9 cellular contexts compared by ENCODE assay signal in genomic region chr10:81101062-81101461, GRCh38.
"Had no signal": no experiment of that assay in that cellular context is flagged by ENCODE, and none has a peak within 500 bp of the region (broad histone marks: within the 10 kb centered on the region; RNA-seq: fewer than 3 reads in every experiment).

No MANE protein-coding gene starts in this region.

- H2AFZ ChIP-seq: GM23248 had no signal

- DNase-seq: GM23248, H9, HCEC 1CT, IMR-90, KG1 had no signal

- H3K27ac ChIP-seq: GM23248 had no signal

- H3K9ac ChIP-seq: GM23248 had no signal

- ATAC-seq: K562 had no signal

- H3K4me3 ChIP-seq: GM23248, K562 had no signal

- FAIRE-seq: H1, H54, HTR-8/SVneo, K562 had no signal
